ENCODE assay signal across 19 cellular contexts in genomic region chr12:71602745-71603577, GRCh38.
DNase-seq lines count a peak whose midpoint lies in the region; ATAC-seq and TF ChIP-seq lines count a peak whose summit lies in the region.
"Had no signal": no experiment of that assay in that cellular context is flagged by ENCODE, and none has a peak within 500 bp of the region (broad histone marks: within the 10 kb centered on the region; RNA-seq: fewer than 3 reads in every experiment).

No MANE protein-coding gene starts in this region.

- CTCF ChIA-PET in T-cell (lab: Charles Lee) = no interaction called here
- CTCF ChIA-PET in activated CD4-positive, alpha-beta memory T cell treated with anti-CD3 and anti-CD28 coated beads for 36 hours (lab: Charles Lee) = no interaction called here

- H3K36me3 Mint-ChIP-seq in natural killer cell (no peaks in the 10 kb centered on the region), T-cell (peaks cover 20% of the 10 kb centered on the region)
- H3K36me3 Mint-ChIP-seq in natural killer cell treated with Interleukin-12 subunit alpha and Interleukin-12 subunit beta and Interleukin-15 and Interleukin-18, amount 100 ng/mL, for 72 hours = peaks cover 6% of the 10 kb centered on the region
- H3K36me3 Mint-ChIP-seq in activated CD4-positive, alpha-beta memory T cell treated with anti-CD3 and anti-CD28 coated beads for 36 hours = peaks cover 16% of the 10 kb centered on the region

- no peak for TF ChIP-seq CTCF in natural killer cell (IDR thresholded peaks at IDR 0.05)

- peaks cover 0 to 9% of the 10 kb centered on the region in 2 donors for H3K27me3 Mint-ChIP-seq in natural killer cell (ENCODE audit: low read depth in 2 of 2)
- peaks cover 8% of the 10 kb centered on the region in 2 donors for H3K27me3 Mint-ChIP-seq in natural killer cell treated with Interleukin-12 subunit alpha and Interleukin-12 subunit beta and Interleukin-15 and Interleukin-18, amount 100 ng/mL, for 72 hours
- peaks cover 0 to 4% of the 10 kb centered on the region in 2 donors for H3K27me3 Mint-ChIP-seq in T-cell
- no peaks in the 10 kb centered on the region for H3K27me3 Mint-ChIP-seq in activated CD4-positive, alpha-beta memory T cell treated with anti-CD3 and anti-CD28 coated beads for 36 hours
- H3K27me3 Mint-ChIP-seq: activated naive CD4-positive, alpha-beta T cell treated with anti-CD3 and anti-CD28 coated beads, Interleukin-2, amount 50 U/mL, for 24 hours had no signal

- H3K4me1 Mint-ChIP-seq in natural killer cell (peaks cover 0 to 5% of the 10 kb centered on the region in 2 donors), T-cell (peaks cover 0 to 3% (median 0%) of the 10 kb centered on the region in 3 donors)
- H3K4me1 Mint-ChIP-seq in natural killer cell treated with Interleukin-12 subunit alpha and Interleukin-12 subunit beta and Interleukin-15 and Interleukin-18, amount 100 ng/mL, for 72 hours (ENCODE audit: low read depth in 2 of 2) = peaks cover 0 to 9% of the 10 kb centered on the region in 2 donors
- H3K4me1 Mint-ChIP-seq in activated CD4-positive, alpha-beta memory T cell treated with anti-CD3 and anti-CD28 coated beads for 36 hours (ENCODE audit: low read depth) = no peaks in the 10 kb centered on the region

- peak overlapping the region; percentile 12 to 24 for H3K27ac Mint-ChIP-seq in natural killer cell
- H3K27ac Mint-ChIP-seq in natural killer cell treated with Interleukin-12 subunit alpha and Interleukin-12 subunit beta and Interleukin-15 and Interleukin-18, amount 100 ng/mL, for 72 hours = no peak overlapping the region
- H3K27ac Mint-ChIP-seq in T-cell = peak overlapping the region; percentile 12 to 62
- H3K27ac Mint-ChIP-seq in activated CD4-positive, alpha-beta memory T cell treated with anti-CD3 and anti-CD28 coated beads for 36 hours = no peak overlapping the region
- H3K27ac Mint-ChIP-seq: activated naive CD4-positive, alpha-beta T cell treated with anti-CD3 and anti-CD28 coated beads, Interleukin-2, amount 50 U/mL, for 24 hours; activated T-helper 1 cell treated with anti-CD3 and anti-CD28 coated beads, Interleukin-12 subunit alpha, Interleukin-12 subunit beta, Interleukin-2, Interleukin-4 antibody, amounts not matched to agents 30 ng/mL and 10 ng/mL and 1 ng/mL, durations not matched to agents 14 hours and 24 hours and 36 hours had no signal

- ATAC-seq in natural killer cell = no peak
- ATAC-seq in natural killer cell treated with Interleukin-12 subunit alpha and Interleukin-12 subunit beta and Interleukin-15 and Interleukin-18, amount 100 ng/mL, for 72 hours = no peak
- ATAC-seq in T-cell (replicated peaks in 1 of 4) = no peak
- ATAC-seq in GM21529 (IDR thresholded peaks at IDR 0.05; ENCODE audit: unreplicated experiment) = no peak
- no peak for ATAC-seq in GM19452 (IDR thresholded peaks at IDR 0.05; ENCODE audit: unreplicated experiment)
- ATAC-seq in GM19351 (IDR thresholded peaks at IDR 0.05; ENCODE audit: unreplicated experiment) = no peak
- ATAC-seq: mucosa of descending colon had no signal

- no peak overlapping the region for H3K4me3 Mint-ChIP-seq in natural killer cell
- H3K4me3 Mint-ChIP-seq in natural killer cell treated with Interleukin-12 subunit alpha and Interleukin-12 subunit beta and Interleukin-15 and Interleukin-18, amount 100 ng/mL, for 72 hours = no peak overlapping the region
- H3K4me3 Mint-ChIP-seq in T-cell = no peak overlapping the region
- no peak overlapping the region for H3K4me3 Mint-ChIP-seq in activated CD4-positive, alpha-beta memory T cell treated with anti-CD3 and anti-CD28 coated beads for 36 hours
- H3K4me3 Mint-ChIP-seq: activated naive CD4-positive, alpha-beta T cell treated with anti-CD3 and anti-CD28 coated beads, Interleukin-2, amount 50 U/mL, for 24 hours; activated T-helper 1 cell treated with anti-CD3 and anti-CD28 coated beads, Interleukin-12 subunit alpha, Interleukin-12 subunit beta, Interleukin-2, Interleukin-4 antibody, amounts not matched to agents 30 ng/mL and 10 ng/mL and 1 ng/mL, durations not matched to agents 14 hours and 24 hours and 36 hours; H9 had no signal

- intact Hi-C loops in natural killer cell (cut with micrococcal nuclease) = no loop called here
- intact Hi-C loops in activated CD4-positive, alpha-beta memory T cell treated with anti-CD3 and anti-CD28 coated beads for 36 hours (cut with micrococcal nuclease) = no loop called here

- no peak for DNase-seq in natural killer cell
- DNase-seq in natural killer cell treated with Interleukin-12 subunit alpha and Interleukin-12 subunit beta and Interleukin-15 and Interleukin-18, amount 100 ng/mL, for 72 hours (ENCODE audit: low spot score) = no peak
- DNase-seq in T-cell = no peak
- peak; percentile 14 for DNase-seq in myocyte (ENCODE audit: low read depth)
- no peak for DNase-seq in activated CD4-positive, alpha-beta memory T cell treated with anti-CD3 and anti-CD28 coated beads for 36 hours
- DNase-seq: DMS79 treated with DMSO at 0.1 percent for 48 hours; effector memory CD4-positive, alpha-beta T cell; esophagus squamous epithelium; H9; mucosa of descending colon; NCI-H187; NCI-H226; Peyer's patch; stimulated activated CD4-positive, alpha-beta T cell treated with anti-CD3 and anti-CD28 coated beads, Interleukin-15, amount 100 ng/mL, for 24 hours had no signal

- H3K9me3 Mint-ChIP-seq in natural killer cell = no peaks in the 10 kb centered on the region
- H3K9me3 Mint-ChIP-seq in natural killer cell treated with Interleukin-12 subunit alpha and Interleukin-12 subunit beta and Interleukin-15 and Interleukin-18, amount 100 ng/mL, for 72 hours = peaks cover 8% of the 10 kb centered on the region
- no peaks in the 10 kb centered on the region for H3K9me3 Mint-ChIP-seq in T-cell
- H3K9me3 Mint-ChIP-seq in activated CD4-positive, alpha-beta memory T cell treated with anti-CD3 and anti-CD28 coated beads for 36 hours = peaks cover 9% of the 10 kb centered on the region
- H3K9me3 Mint-ChIP-seq: activated naive CD4-positive, alpha-beta T cell treated with anti-CD3 and anti-CD28 coated beads, Interleukin-2, amount 50 U/mL, for 24 hours; H9 had no signal

- POLR2A ChIA-PET in T-cell (lab: Charles Lee) = no interaction called here
- POLR2A ChIA-PET in activated CD4-positive, alpha-beta memory T cell treated with anti-CD3 and anti-CD28 coated beads for 36 hours (lab: Charles Lee) = no interaction called here

Comparison
In these comparisons a context has a peak if more than half of its experiments do, and no peak if none do; other contexts are left out.
1. H3K27ac Mint-ChIP-seq: peak in natural killer cell (2 of 2) and T-cell (2 of 2); none in natural killer cell treated with Interleukin-12 subunit alpha and Interleukin-12 subunit beta and Interleukin-15 and Interleukin-18, amount 100 ng/mL, for 72 hours (0 of 2) and activated CD4-positive, alpha-beta memory T cell treated with anti-CD3 and anti-CD28 coated beads for 36 hours (single experiment).